Comparison of ENCODE assay signal across 13 cellular contexts in genomic region chr14:61694039-61694438, GRCh38. TPM values are rescaled to one million over a fixed set of nuclear protein-coding genes. Genes with fewer than 3 reads are reported as not detected.
A peak's percentile ranks its signal among the peaks of the same experiment; 100 is the strongest.
DNase-seq lines count a peak whose midpoint lies in the region; ATAC-seq and TF ChIP-seq lines count a peak whose summit lies in the region.
"Had no signal": no experiment of that assay in that cellular context is flagged by ENCODE, and none has a peak within 500 bp of the region (broad histone marks: within the 10 kb centered on the region; RNA-seq: fewer than 3 reads in every experiment).

No MANE protein-coding gene starts in this region.

- TF ChIP-seq CTCF in RWPE2 (IDR thresholded peaks at IDR 0.05; ENCODE audit: poor library complexity, severe bottlenecking), result no peak
- no peak for TF ChIP-seq CTCF in endothelial cell (IDR thresholded peaks at IDR 0.05; ENCODE audit: unreplicated experiment)
- no peak for TF ChIP-seq CTCF in suprapubic skin (IDR thresholded peaks at IDR 0.05)

- H3K36me3 Mint-ChIP-seq in activated naive CD4-positive, alpha-beta T cell treated with anti-CD3 and anti-CD28 coated beads, Interleukin-2, amount 10 ng/mL, durations not matched to agents 7 days and 5 days, result peaks cover 34% of the 10 kb centered on the region
- H3K36me3 Mint-ChIP-seq in endothelial cell (ENCODE audit: low read depth, unreplicated experiment), result peaks cover 8% of the 10 kb centered on the region

- H3K27ac ChIP-seq in RWPE2 (ENCODE audit: poor library complexity, severe bottlenecking), result peak overlapping the region; percentile 93
- peak overlapping the region; percentile 94 for H3K27ac ChIP-seq in suprapubic skin

- H3K4me1 ChIP-seq in RWPE2 (ENCODE audit: insufficient read depth, poor library complexity, severe bottlenecking) (peaks cover 8% of the 10 kb centered on the region), suprapubic skin (peaks cover 30% of the 10 kb centered on the region)
- H3K4me1 ChIP-seq: colonic mucosa, uterus had no signal

- H3K4me3 ChIP-seq in RWPE2 (ENCODE audit: severe bottlenecking) (no peak overlapping the region), suprapubic skin (no peak overlapping the region)

- TF ChIP-seq POLR2A in suprapubic skin (IDR thresholded peaks at IDR 0.05), result no peak

- peaks cover 10% of the 10 kb centered on the region for H3K9me3 Mint-ChIP-seq in activated naive CD4-positive, alpha-beta T cell treated with anti-CD3 and anti-CD28 coated beads, Interleukin-2, amount 10 ng/mL, durations not matched to agents 7 days and 5 days
- no peaks in the 10 kb centered on the region for H3K9me3 Mint-ChIP-seq in endothelial cell (ENCODE audit: unreplicated experiment)

- no peaks in the 10 kb centered on the region for H3K27me3 ChIP-seq in RWPE2 (ENCODE audit: insufficient read depth, poor library complexity, severe bottlenecking)
- H3K27me3 ChIP-seq in suprapubic skin, result no peaks in the 10 kb centered on the region
- H3K27me3 ChIP-seq: colonic mucosa, spleen, uterus had no signal

- CTCF ChIA-PET in activated naive CD4-positive, alpha-beta T cell treated with anti-CD3 and anti-CD28 coated beads, Interleukin-2, amount 10 ng/mL, durations not matched to agents 7 days and 5 days (lab: Charles Lee), result interaction anchor here (1.3 to 2.0 kb wide), 4 partner anchors 12 to 218 kb away, joined by 3 to 7 read pairs (median 4); no protein-coding TSS in a partner anchor

- H3K36me3 ChIP-seq in RWPE2 (ENCODE audit: low read depth), result peaks cover 35% of the 10 kb centered on the region
- no peaks in the 10 kb centered on the region for H3K36me3 ChIP-seq in suprapubic skin
- H3K36me3 ChIP-seq: colonic mucosa, spleen, uterus had no signal

- H3K27me3 Mint-ChIP-seq in activated naive CD4-positive, alpha-beta T cell treated with anti-CD3 and anti-CD28 coated beads, Interleukin-2, amount 10 ng/mL, durations not matched to agents 7 days and 5 days, result no peaks in the 10 kb centered on the region
- peaks cover 5% of the 10 kb centered on the region for H3K27me3 Mint-ChIP-seq in endothelial cell (ENCODE audit: unreplicated experiment)

- WGBS in suprapubic skin, result 89% methylated on average over 6 of the region's 6 CpGs

- peaks cover 53% of the 10 kb centered on the region for H3K4me1 Mint-ChIP-seq in activated naive CD4-positive, alpha-beta T cell treated with anti-CD3 and anti-CD28 coated beads, Interleukin-2, amount 10 ng/mL, durations not matched to agents 7 days and 5 days
- peaks cover 38% of the 10 kb centered on the region for H3K4me1 Mint-ChIP-seq in endothelial cell (ENCODE audit: unreplicated experiment)

- intact Hi-C loops in Right ventricle myocardium superior (cut with DNase I), result no loop called here

- H3K4me3 Mint-ChIP-seq in activated naive CD4-positive, alpha-beta T cell treated with anti-CD3 and anti-CD28 coated beads, Interleukin-2, amount 10 ng/mL, durations not matched to agents 7 days and 5 days, result peak overlapping the region; percentile 91
- peak overlapping the region; percentile 94 for H3K4me3 Mint-ChIP-seq in endothelial cell (ENCODE audit: unreplicated experiment)

- H3K9me3 ChIP-seq in RWPE2 (ENCODE audit: severe bottlenecking), result no peaks in the 10 kb centered on the region
- no peaks in the 10 kb centered on the region for H3K9me3 ChIP-seq in suprapubic skin
- H3K9me3 ChIP-seq: colonic mucosa, uterus had no signal

- peak overlapping the region; percentile 94 for H3K27ac Mint-ChIP-seq in activated naive CD4-positive, alpha-beta T cell treated with anti-CD3 and anti-CD28 coated beads, Interleukin-2, amount 10 ng/mL, durations not matched to agents 7 days and 5 days
- no peak overlapping the region for H3K27ac Mint-ChIP-seq in endothelial cell (ENCODE audit: unreplicated experiment)

- DNase-seq in activated naive CD4-positive, alpha-beta T cell treated with anti-CD3 and anti-CD28 coated beads, Interleukin-2, amount 10 ng/mL, durations not matched to agents 7 days and 5 days, result no peak
- no peak for DNase-seq in activated naive CD4-positive, alpha-beta T cell (lab: John Stamatoyannopoulos, UW)
- no peak for DNase-seq in RWPE2 (ENCODE audit: low spot score)
- DNase-seq in endothelial cell (ENCODE audit: low spot score), result no peak
- no peak for DNase-seq in suprapubic skin (ENCODE audit: low spot score in 2 of 2)
- DNase-seq in NCI-H2029 treated with DMSO at 0.1 percent for 48 hours (lab: John Stamatoyannopoulos, UW), result no peak
- no peak for DNase-seq in Right ventricle myocardium superior
- no peak for DNase-seq in H4 (ENCODE audit: low spot score)
- DNase-seq: activated gamma-delta T cell treated with Interleukin-2 at 50 U/mL for 16 hours, colonic mucosa, foreskin fibroblast, spleen, uterus had no signal

- no peak for TF ChIP-seq EP300 in suprapubic skin (IDR thresholded peaks at IDR 0.05)

- ATAC-seq in RWPE2 (ENCODE audit: low read depth), result no peak
- no peak for ATAC-seq in Right ventricle myocardium superior (ENCODE audit: poor library complexity)

RNA-seq across cellular contexts. Expression of gene HIF1A, which starts 1.3 kb away (rescaled TPM):
- total RNA-seq in endothelial cell (ENCODE audit: unreplicated experiment), result 203 TPM
- total RNA-seq in suprapubic skin, result 10 to 100 TPM; 62.6 to 92.9 (median 77.5) TPM
- 47.1 TPM for total RNA-seq in Right ventricle myocardium superior
- 168 and 242 TPM in 2 replicates for total RNA-seq in H4 (2014; rRNA removed; shearing (Covaris generic))
